8 cellular contexts compared by ENCODE assay signal in the genomic region with DNA sequence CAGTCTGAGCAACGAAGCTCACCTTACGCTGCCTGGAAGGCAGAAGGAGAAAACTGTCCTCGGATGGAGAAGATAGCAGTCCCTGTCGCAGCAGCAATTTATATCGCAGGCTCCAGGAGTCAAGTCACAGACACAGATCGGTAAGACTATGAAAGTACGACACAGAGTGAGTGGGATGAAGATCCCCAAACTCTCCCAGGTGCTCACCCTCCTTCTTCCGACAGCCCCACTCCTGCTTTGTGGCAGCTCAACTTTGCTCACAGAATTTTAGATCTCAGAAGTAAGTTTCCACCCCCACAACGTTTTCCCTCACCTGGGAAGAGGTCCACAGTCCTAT. TPM values are rescaled to one million over a fixed set of nuclear protein-coding genes. Genes with fewer than 3 reads are reported as not detected.
DNase-seq lines count a peak whose midpoint lies in the region; ATAC-seq, FAIRE-seq and TF ChIP-seq lines count a peak whose summit lies in the region.

No MANE protein-coding gene starts in this region.

- no peak for FAIRE-seq in small intestine (lab: Jason Lieb, UNC)

- POLR2A ChIA-PET in activated CD8-positive, alpha-beta T cell treated with anti-CD3 and anti-CD28 coated beads for 36 hours (lab: Charles Lee): interaction anchor here (0.6 to 1.9 kb wide), 12 partner anchors 9 to 396 kb away, joined by 3 to 7 read pairs (median 3); partner anchors contain the start of gene ALDH18A1

- DNase-seq in heart left ventricle (no peak), cardiac septum (ENCODE audit: low spot score) (no peak), iPS DF 6.9 (ENCODE audit: low read depth, low spot score) (no peak), small intestine (no peak), amniotic stem cell (lab: John Stamatoyannopoulos, UW) (no peak), SK-N-DZ (ENCODE audit: low spot score) (no peak)
- no peak for DNase-seq in activated CD8-positive, alpha-beta T cell treated with anti-CD3 and anti-CD28 coated beads for 36 hours

- H3K4me3 ChIP-seq in heart left ventricle (peak overlapping the region; percentile 64 to 95 (median 81)), iPS DF 6.9 (ENCODE audit: low read length) (peak overlapping the region; percentile 88; the same call in 1 of the 2 replicates), small intestine (ENCODE audit: low read depth in 1 of 2, low read length in 2 of 2) (peak overlapping the region; percentile 67 to 68)

- H3K36me3 ChIP-seq in heart left ventricle: peaks cover 0 to 42% (median 29%) of the 10 kb centered on the region in 9 donors
- H3K36me3 ChIP-seq in iPS DF 6.9 (ENCODE audit: control insufficient read depth, insufficient read depth, low read length): peaks cover 2% of the 10 kb centered on the region; the same call in 1 of the 2 replicates
- peaks cover 0 to 3% of the 10 kb centered on the region in 2 donors for H3K36me3 ChIP-seq in small intestine (ENCODE audit: control insufficient read depth in 2 of 2, insufficient read depth in 2 of 2, low read length in 2 of 2)

- CTCF ChIA-PET in activated CD8-positive, alpha-beta T cell treated with anti-CD3 and anti-CD28 coated beads for 36 hours (lab: Charles Lee): interaction anchor here (0.6 to 4.5 kb wide), 72 partner anchors 9 to 646 kb away, joined by 3 to 262 read pairs (median 4); partner anchors contain the start of genes ALDH18A1, CC2D2B, ENTPD1 and ZNF518A

- TF ChIP-seq CTCF in heart left ventricle (IDR thresholded peaks at IDR 0.05): no peak
- TF ChIP-seq CTCF in activated CD8-positive, alpha-beta T cell treated with anti-CD3 and anti-CD28 coated beads for 36 hours (IDR thresholded peaks at IDR 0.05): no peak

- H3K36me3 Mint-ChIP-seq in activated CD8-positive, alpha-beta T cell treated with anti-CD3 and anti-CD28 coated beads for 36 hours (ENCODE audit: low read depth): peaks cover 31% of the 10 kb centered on the region

- H3K9me3 ChIP-seq in heart left ventricle (no peaks in the 10 kb centered on the region), iPS DF 6.9 (ENCODE audit: control insufficient read depth, insufficient read depth, low read length) (no peaks in the 10 kb centered on the region), small intestine (ENCODE audit: control insufficient read depth, low read depth) (no peaks in the 10 kb centered on the region)

- H3K4me3 Mint-ChIP-seq in activated CD8-positive, alpha-beta T cell treated with anti-CD3 and anti-CD28 coated beads for 36 hours: peak overlapping the region; percentile 98

- no peaks in the 10 kb centered on the region for H3K27me3 ChIP-seq in heart left ventricle
- H3K27me3 ChIP-seq in iPS DF 6.9 (ENCODE audit: control insufficient read depth, insufficient read depth, low read length): no peaks in the 10 kb centered on the region
- no peaks in the 10 kb centered on the region for H3K27me3 ChIP-seq in small intestine (ENCODE audit: control insufficient read depth in 2 of 2, insufficient read depth in 2 of 2, low read length in 2 of 2)

- ATAC-seq in heart left ventricle (no peak), GM19035 (IDR thresholded peaks at IDR 0.05; ENCODE audit: unreplicated experiment) (no peak)
- no peak for ATAC-seq in activated CD8-positive, alpha-beta T cell treated with anti-CD3 and anti-CD28 coated beads for 36 hours

- H3K9me3 Mint-ChIP-seq in activated CD8-positive, alpha-beta T cell treated with anti-CD3 and anti-CD28 coated beads for 36 hours: no peaks in the 10 kb centered on the region

- H3K27ac ChIP-seq in heart left ventricle (peak overlapping the region in 11 of 12 donors; percentile 58 to 92 (median 80)), iPS DF 6.9 (ENCODE audit: low read length) (no peak overlapping the region), small intestine (ENCODE audit: low read depth in 1 of 2, low read length in 1 of 2) (peak overlapping the region; percentile 69 to 80)

- H3K4me1 Mint-ChIP-seq in activated CD8-positive, alpha-beta T cell treated with anti-CD3 and anti-CD28 coated beads for 36 hours (ENCODE audit: low read depth): peaks cover 41% of the 10 kb centered on the region

- peak overlapping the region; percentile 93 for H3K27ac Mint-ChIP-seq in activated CD8-positive, alpha-beta T cell treated with anti-CD3 and anti-CD28 coated beads for 36 hours

- intact Hi-C loops in heart left ventricle (cut with DNase I) (loop anchor here in 8 of 10 donors (1.0 to 10.0 kb wide), 8 partner anchors 49 to 599 kb away; partner anchors contain the start of gene CCNJ (in 1 of the 8)), cardiac septum (cut with DNase I) (loop anchor here (2.0 to 5.0 kb wide), 2 partner anchors 172 to 349 kb away; partner anchors contain the start of gene CCNJ)
- intact Hi-C loops in activated CD8-positive, alpha-beta T cell treated with anti-CD3 and anti-CD28 coated beads for 36 hours (cut with micrococcal nuclease): no loop called here

- WGBS in heart left ventricle, 4 donors: 2 to 3% (median 2%) methylated on average over 9 of the region's 9 CpGs
- no CpG with 5 or more reads among the region's 9 CpGs for WGBS in iPS DF 6.9 (ENCODE audit: insufficient coverage, insufficient read length)
- WGBS in small intestine, 3 donors: 1 to 2% (median 2%) methylated on average over 9 of the region's 9 CpGs

- TF ChIP-seq POLR2A in heart left ventricle (IDR thresholded peaks at IDR 0.05): no peak

- peaks cover 0 to 33% (median 16%) of the 10 kb centered on the region in 12 donors for H3K4me1 ChIP-seq in heart left ventricle
- no peaks in the 10 kb centered on the region for H3K4me1 ChIP-seq in iPS DF 6.9 (ENCODE audit: control insufficient read depth, insufficient read depth, low read length)
- H3K4me1 ChIP-seq in small intestine (ENCODE audit: control insufficient read depth in 2 of 2, insufficient read depth in 1 of 2, low read depth in 1 of 2, low read length in 1 of 2): peaks cover 3 to 9% of the 10 kb centered on the region in 2 donors

- H3K27me3 Mint-ChIP-seq in activated CD8-positive, alpha-beta T cell treated with anti-CD3 and anti-CD28 coated beads for 36 hours: peaks cover under 1% of the 10 kb centered on the region

RNA-seq across cellular contexts. Expression of gene TCTN3, which starts 0.4 kb away (rescaled TPM):
- total RNA-seq in heart left ventricle (10 to 100 TPM in 7 of 9 donors, 1 to 10 TPM in 2; 9.0 to 20.6 (median 12.3) TPM), cardiac septum (12.4 TPM)
- polyA plus RNA-seq in heart left ventricle (10 to 100 TPM in 1 of 2 donors, 1 to 10 TPM in 1; 4.5 to 22.7 TPM), small intestine (10 to 100 TPM in 2 of 3 donors, 1 to 10 TPM in 1; 7.8 to 19.5 (median 11.0) TPM)
- total RNA-seq in activated CD8-positive, alpha-beta T cell treated with anti-CD3 and anti-CD28 coated beads for 36 hours: 10 to 100 TPM; 17.6 to 20.5 TPM
- 34.9 and 38.3 TPM in 2 replicates for polyA plus RNA-seq in SK-N-DZ (2014; cell fraction: cytosol; rRNA removed)
- 21.2 and 26.8 TPM in 2 replicates for polyA plus RNA-seq in SK-N-DZ (2014; cell fraction: nucleus; rRNA removed)

RNA-seq across cellular contexts. Expression of gene ALDH18A1, which starts 36.8 kb away (rescaled TPM):
- total RNA-seq in heart left ventricle (10 to 100 TPM in 7 of 9 donors, 1 to 10 TPM in 2; 8.4 to 25.9 (median 14.8) TPM), cardiac septum (19.8 TPM)
- polyA plus RNA-seq in heart left ventricle (10 to 100 TPM in 1 of 2 donors, 1 to 10 TPM in 1; 4.2 to 11.2 TPM), small intestine (10 to 100 TPM; 46.5 to 74.0 (median 67.3) TPM)
- total RNA-seq in activated CD8-positive, alpha-beta T cell treated with anti-CD3 and anti-CD28 coated beads for 36 hours: 100 to 1,000 TPM; 119 TPM
- polyA plus RNA-seq in SK-N-DZ (2014; cell fraction: cytosol; rRNA removed): 88.7 and 95.1 TPM in 2 replicates
- 165 and 169 TPM in 2 replicates for polyA plus RNA-seq in SK-N-DZ (2014; cell fraction: nucleus; rRNA removed)
